ENCODE assay signal across 21 cellular contexts in genomic region chr9:83932851-83933250, GRCh38. TPM values are rescaled to one million over a fixed set of nuclear protein-coding genes. Genes with fewer than 3 reads are reported as not detected.
A peak's percentile ranks its signal among the peaks of the same experiment; 100 is the strongest.
DNase-seq lines count a peak whose midpoint lies in the region; ATAC-seq, FAIRE-seq and TF ChIP-seq lines count a peak whose summit lies in the region.
"Had no signal": no experiment of that assay in that cellular context is flagged by ENCODE, and none has a peak within 500 bp of the region (broad histone marks: within the 10 kb centered on the region; RNA-seq: fewer than 3 reads in every experiment).

No MANE protein-coding gene starts in this region.

- no peaks in the 10 kb centered on the region for H3K79me1 ChIP-seq in H9 (ENCODE audit: insufficient read depth, low read depth, low read length, poor library complexity, severe bottlenecking)

- no peak overlapping the region for H2BK5ac ChIP-seq in H9 (ENCODE audit: insufficient read length, low read length)

- H3K27ac Mint-ChIP-seq in H9 = no peak overlapping the region
- H3K27ac Mint-ChIP-seq: B cell; CD4-positive, alpha-beta memory T cell had no signal

- peaks cover 1% of the 10 kb centered on the region; the same call in 1 of the 2 replicates for H3K27me3 Mint-ChIP-seq in H9 (ENCODE audit: low read depth)

- H3K23ac ChIP-seq in H9 (ENCODE audit: insufficient read length, low read depth, low read length) = no peak overlapping the region

- H3K4me1 Mint-ChIP-seq in H9 = peaks cover 12 to 17% of the 10 kb centered on the region in 2 experiments
- H3K4me1 Mint-ChIP-seq: B cell had no signal

- H3K9ac ChIP-seq in GM12878 (ENCODE audit: control insufficient read depth, insufficient read depth, low read length) (no peak overlapping the region), H9 (ENCODE audit: extremely low read depth, insufficient read length, low read length) (no peak overlapping the region)
- H3K9ac ChIP-seq: BLaER1, GM23248 had no signal

- RAD21 ChIA-PET in GM12878 (lab: Charles Lee; ENCODE audit: unreplicated experiment) = interaction anchor here (0.7 to 1.0 kb wide), 3 partner anchors 12 to 735 kb away, joined by 3 read pairs; partner anchors contain the start of gene KIF27

- no peak overlapping the region for H4K91ac ChIP-seq in H9 (ENCODE audit: insufficient read length, low read depth, low read length)

- no peak overlapping the region for H2BK20ac ChIP-seq in H9 (ENCODE audit: low read depth, low read length, poor library complexity, severe bottlenecking)

- TF ChIP-seq POLR2A in GM12878 (IDR thresholded peaks at IDR 0.05; ENCODE audit: low read depth, low read length) = no peak

- SMC1A ChIA-PET in GM12878 (lab: Charles Lee; ENCODE audit: uncharacterized antibody, unreplicated experiment) = interaction anchor here (0.6 to 2.2 kb wide), 2 partner anchors 328 to 441 kb away, joined by 3 to 10 read pairs; no protein-coding TSS in a partner anchor

- no peak overlapping the region for H2AK5ac ChIP-seq in H9 (ENCODE audit: insufficient read length, low read length)

- H3K36me3 Mint-ChIP-seq in H9 (ENCODE audit: insufficient read depth in 1 of 3, low read depth in 3 of 3) = no peaks in the 10 kb centered on the region

- H3K56ac ChIP-seq in H9 (ENCODE audit: insufficient read length, low read depth, low read length) = no peak overlapping the region

- WGBS in GM12878 (ENCODE audit: insufficient coverage, insufficient replicate concordance, low lambda C conversion rate, missing lambda C conversion rate) = 8% methylated on average over 5 of the region's 5 CpGs
- no CpG with 5 or more reads among the region's 5 CpGs for WGBS in H9 (ENCODE audit: extremely low coverage, insufficient read length, low lambda C conversion rate)

- H3K27me3 ChIP-seq in GM12878 (replicated peaks in 1 of 2; ENCODE audit: control insufficient read depth in 2 of 2, insufficient read depth in 2 of 2, low read length in 1 of 2) (no peaks in the 10 kb centered on the region), osteoblast (ENCODE audit: insufficient read depth, low read length) (peaks cover under 1% of the 10 kb centered on the region), H9 (ENCODE audit: insufficient read depth, low read length) (no peaks in the 10 kb centered on the region)
- H3K27me3 ChIP-seq: BLaER1 had no signal

- no peak overlapping the region for H3K4ac ChIP-seq in H9 (ENCODE audit: low read depth, low read length)

- no peaks in the 10 kb centered on the region for H3K23me2 ChIP-seq in H9 (ENCODE audit: insufficient read length, low read depth, low read length, poor library complexity, severe bottlenecking)

- no peaks in the 10 kb centered on the region for H4K20me1 ChIP-seq in GM12878 (ENCODE audit: control insufficient read depth, insufficient read depth)
- H4K20me1 ChIP-seq in osteoblast (ENCODE audit: insufficient read depth, low read length) = no peaks in the 10 kb centered on the region
- no peaks in the 10 kb centered on the region for H4K20me1 ChIP-seq in H9 (ENCODE audit: control insufficient read depth, insufficient read depth, insufficient read length)
- H4K20me1 ChIP-seq: BLaER1 had no signal

- no peak overlapping the region for H2BK12ac ChIP-seq in H9 (ENCODE audit: insufficient read length, low read depth, low read length)

- no peak overlapping the region for H3K14ac ChIP-seq in H9 (ENCODE audit: insufficient read depth, low read length)

- BruUV-seq in GM12878 (replicated peaks; lab: Mats Ljungman, UMichigan) = no TSS peak

- H3K9me3 ChIP-seq in GM12878 (replicated peaks; ENCODE audit: control insufficient read depth, insufficient read depth, low read length) (no peaks in the 10 kb centered on the region), osteoblast (ENCODE audit: low read depth, low read length) (no peaks in the 10 kb centered on the region), H9 (ENCODE audit: control insufficient read depth, low read depth, low read length) (no peaks in the 10 kb centered on the region)
- H3K9me3 ChIP-seq: BLaER1 had no signal

- no peak for TF ChIP-seq CTCF in C4-2B (conservative IDR thresholded peaks at IDR 0.05)
- TF ChIP-seq CTCF in GM12878 (IDR thresholded peaks at IDR 0.05 in 2 of 3, conservative IDR thresholded peaks at IDR 0.05 in 1 of 3; ENCODE audit: control insufficient read depth in 2 of 3, extremely low read depth in 1 of 3, insufficient read depth in 1 of 3, low read depth in 3 of 3, low read length in 3 of 3) = no peak
- no peak for TF ChIP-seq CTCF in osteoblast (IDR thresholded peaks at IDR 0.05; ENCODE audit: extremely low read depth, low read depth, low read length)
- no peak for TF ChIP-seq CTCF in H9 (conservative IDR thresholded peaks at IDR 0.05)

- no peak for TF ChIP-seq EP300 in GM12878 (IDR thresholded peaks at IDR 0.05; ENCODE audit: borderline replicate concordance in 1 of 2, control insufficient read depth in 1 of 2, low read depth in 2 of 2, low read length in 2 of 2)

- POLR2A ChIA-PET in GM12878 (lab: Charles Lee) = interaction anchor here (0.5 to 0.7 kb wide), 2 partner anchors 290 to 371 kb away, joined by 3 to 5 read pairs; no protein-coding TSS in a partner anchor

- no peak overlapping the region for H4K8ac ChIP-seq in H9 (replicated peaks; ENCODE audit: insufficient read length, low read depth, low read length)

- intact Hi-C loops in GM12878 (cut with micrococcal nuclease; ENCODE audit: unreplicated experiment) (no loop called here), Right ventricle myocardium inferior (cut with DNase I) (no loop called here)

- H2BK120ac ChIP-seq in H9 (ENCODE audit: low read depth, low read length, poor library complexity, severe bottlenecking) = no peak overlapping the region

- CTCF ChIA-PET in GM12878 (lab: Yijun Ruan, JAX) = interaction anchor here (0.6 to 1.3 kb wide), 5 partner anchors 17 to 655 kb away, joined by 3 to 5 read pairs (median 3); no protein-coding TSS in a partner anchor

- H3K4me1 ChIP-seq in GM12878 (ENCODE audit: control insufficient read depth, insufficient read depth, low read length) (no peaks in the 10 kb centered on the region), osteoblast (ENCODE audit: insufficient read depth, low read length) (peaks cover 29% of the 10 kb centered on the region), H9 (ENCODE audit: insufficient read depth, low read length) (no peaks in the 10 kb centered on the region)
- H3K4me1 ChIP-seq: BLaER1 had no signal

- H3K36me3 ChIP-seq in GM12878 (ENCODE audit: control insufficient read depth in 2 of 2, insufficient read depth in 2 of 2, low read length in 1 of 2) = peaks cover 0 to 3% of the 10 kb centered on the region in 2 experiments; a peak in 1 of 4 replicates
- no peaks in the 10 kb centered on the region for H3K36me3 ChIP-seq in osteoblast (ENCODE audit: insufficient read depth, low read length)
- H3K36me3 ChIP-seq: BLaER1 had no signal

- no peaks in the 10 kb centered on the region for H3K9me3 Mint-ChIP-seq in H9
- H3K9me3 Mint-ChIP-seq: CD4-positive, alpha-beta memory T cell had no signal

- ATAC-seq in GM18868 (IDR thresholded peaks at IDR 0.05; ENCODE audit: unreplicated experiment) (peak; percentile 49), GM12878 (peak; percentile 43; the same call in 2 of the 3 replicates), Right ventricle myocardium inferior (no peak)
- ATAC-seq: HCT116 had no signal

- in situ Hi-C loops in GM12878 (cut with MboI) = no loop called here

- no peak for DNase-seq in GM12878 (ENCODE audit: low read depth, low spot score)
- DNase-seq in osteoblast (ENCODE audit: insufficient read length, low spot score, missing footprints) = no peak
- DNase-seq in H9 = no peak
- no peak for DNase-seq in Right ventricle myocardium inferior (ENCODE audit: missing footprints)
- DNase-seq: Calu3; CD4-positive, alpha-beta memory T cell; COR-L47; DMS53; DMS79 treated with DMSO at 0.1 percent for 48 hours; GF-D8; GM23248; H7 had no signal

- H3K79me2 ChIP-seq in GM12878 (ENCODE audit: control insufficient read depth, insufficient read depth, low read length) (no peaks in the 10 kb centered on the region), osteoblast (ENCODE audit: insufficient read depth, low read length) (no peaks in the 10 kb centered on the region), H9 (ENCODE audit: insufficient read depth, low read length) (no peaks in the 10 kb centered on the region)

- TF ChIP-seq RAD21 in GM12878 (IDR thresholded peaks at IDR 0.05; ENCODE audit: insufficient read depth, low read depth, low read length) = no peak

- peak overlapping the region; percentile 15 for H3K27ac ChIP-seq in C4-2B
- H3K27ac ChIP-seq in GM12878 (ENCODE audit: control insufficient read depth, insufficient read depth) = no peak overlapping the region
- H3K27ac ChIP-seq in osteoblast (ENCODE audit: low read depth, low read length) = no peak overlapping the region
- H3K27ac ChIP-seq in H9 (ENCODE audit: insufficient read length, low read depth, low read length) = no peak overlapping the region
- H3K27ac ChIP-seq: 22Rv1, BLaER1, GM23248 had no signal

- no peak overlapping the region for H2BK15ac ChIP-seq in H9 (ENCODE audit: low read depth, low read length)

- H4K5ac ChIP-seq in H9 (ENCODE audit: insufficient read length, low read depth, low read length) = no peak overlapping the region

- no peak overlapping the region for H3K4me3 Mint-ChIP-seq in H9
- H3K4me3 Mint-ChIP-seq: B cell; CD4-positive, alpha-beta memory T cell had no signal

- no peak overlapping the region for H3T11ph ChIP-seq in H9 (ENCODE audit: low read length)

- no peak overlapping the region for H3K18ac ChIP-seq in H9 (ENCODE audit: insufficient read length, low read depth, low read length)

- H3K4me2 ChIP-seq in GM12878 (ENCODE audit: control insufficient read depth, insufficient read depth) (no peak overlapping the region), osteoblast (ENCODE audit: insufficient read depth, low read length) (no peak overlapping the region), H9 (ENCODE audit: insufficient read depth, insufficient read length, low read length) (no peak overlapping the region)
- H3K4me2 ChIP-seq: BLaER1 had no signal

- H2AFZ ChIP-seq in GM12878 (ENCODE audit: control insufficient read depth, low read depth, low read length) = no peak overlapping the region
- no peak overlapping the region for H2AFZ ChIP-seq in osteoblast (ENCODE audit: low read length)
- H2AFZ ChIP-seq in H9 (ENCODE audit: low read length) = no peak overlapping the region
- H2AFZ ChIP-seq: GM23248 had no signal

- peak; percentile 41 for FAIRE-seq in GM12878 (lab: Jason Lieb, UNC)
- FAIRE-seq: A204.1, GM18507, H1 had no signal

- H3K4me3 ChIP-seq in GM12878 (no peak overlapping the region), osteoblast (ENCODE audit: insufficient read depth, low read length) (no peak overlapping the region)
- H3K4me3 ChIP-seq: BLaER1, GM23248 had no signal

RNA-seq across cellular contexts. Expression of gene KIF27, which starts 11.6 kb away (rescaled TPM):
- 15.8 and 16.4 TPM in 2 replicates for total RNA-seq in GM12878 (2013; cell fraction: nucleolus; rRNA removed)
- total RNA-seq in GM12878 (2014; rRNA removed) (0.96 and 1.3 TPM in 2 replicates), GM12878 (2014; rRNA removed; fragmentation: Illumina TruSeq; extraction: Trizol) (2.8 and 3.3 TPM in 2 replicates), GM12878 (2021) (1.4 and 2.2 TPM in 2 replicates), osteoblast (6.2 TPM in 2 replicates), H9 (2021) (2.9 TPM in 2 replicates), Right ventricle myocardium inferior (3.4 TPM)
- 0.93 TPM for polyA plus RNA-seq in GM12878 (2011; ENCODE audit: low read depth)
- polyA plus RNA-seq in GM12878 (2011; rRNA removed) (1.1 and 2.8 TPM in 2 replicates), GM12878 (2014; fragmentation: Illumina TruSeq; extraction: Trizol) (1.6 and 2.0 TPM in 2 replicates), GM12878 (2014; fragmentation: Nextera tagmentation; extraction: Ambion mirVana) (under 1 TPM; 0.64 to 0.92 TPM), GM12878 (2014; rRNA removed) (0.72 and 0.96 TPM in 2 replicates), GM12878 (2016; fragmentation: Nextera tagmentation; extraction: Ambion mirVana) (1 to 10 TPM; 1.6 to 1.7 TPM)
- 0.39 and 0.50 TPM in 2 replicates for polyA plus RNA-seq in GM12878 (2011; cell fraction: cytosol; rRNA removed)
- 1.6 and 2.1 TPM in 2 replicates for polyA plus RNA-seq in GM12878 (2011; cell fraction: nucleus; rRNA removed)
- polyA plus RNA-seq in GM12878 (2012) = 0.68 and 1.3 TPM in 2 replicates
- 1.8 and 2.6 TPM in 2 replicates for polyA minus RNA-seq in GM12878 (2011; rRNA and poly(A)+ RNA removed)
- 0.73 and 0.80 TPM in 2 replicates for polyA minus RNA-seq in GM12878 (2011; cell fraction: cytosol; rRNA and poly(A)+ RNA removed)
- polyA minus RNA-seq in GM12878 (2011; cell fraction: nucleus; rRNA and poly(A)+ RNA removed) = 1.6 and 3.0 TPM in 2 replicates

RNA-seq across cellular contexts. Expression of gene HNRNPK, which starts 47.2 kb away (rescaled TPM):
- total RNA-seq in GM12878 (2013; cell fraction: nucleolus; rRNA removed) = 352 and 386 TPM in 2 replicates
- total RNA-seq in GM12878 (2014; rRNA removed) (664 and 711 TPM in 2 replicates), GM12878 (2014; rRNA removed; fragmentation: Illumina TruSeq; extraction: Trizol) (640 and 686 TPM in 2 replicates), GM12878 (2021) (605 and 619 TPM in 2 replicates), osteoblast (503 and 514 TPM in 2 replicates), H9 (2021) (790 and 802 TPM in 2 replicates), Right ventricle myocardium inferior (277 TPM)
- 245 TPM for polyA plus RNA-seq in GM12878 (2011; ENCODE audit: low read depth)
- polyA plus RNA-seq in GM12878 (2011; rRNA removed) (695 and 757 TPM in 2 replicates), GM12878 (2014; fragmentation: Illumina TruSeq; extraction: Trizol) (970 and 993 TPM in 2 replicates), GM12878 (2014; fragmentation: Nextera tagmentation; extraction: Ambion mirVana) (100 to 1,000 TPM; 235 to 307 TPM), GM12878 (2014; rRNA removed) (793 and 882 TPM in 2 replicates), GM12878 (2016; fragmentation: Nextera tagmentation; extraction: Ambion mirVana) (100 to 1,000 TPM; 558 to 640 TPM)
- polyA plus RNA-seq in GM12878 (2011; cell fraction: cytosol; rRNA removed) = 501 and 525 TPM in 2 replicates
- polyA plus RNA-seq in GM12878 (2011; cell fraction: nucleus; rRNA removed) = 615 and 749 TPM in 2 replicates
- polyA plus RNA-seq in GM12878 (2012) = 411 and 414 TPM in 2 replicates
- 551 and 631 TPM in 2 replicates for polyA minus RNA-seq in GM12878 (2011; rRNA and poly(A)+ RNA removed)
- 264 and 321 TPM in 2 replicates for polyA minus RNA-seq in GM12878 (2011; cell fraction: cytosol; rRNA and poly(A)+ RNA removed)
- polyA minus RNA-seq in GM12878 (2011; cell fraction: nucleus; rRNA and poly(A)+ RNA removed) = 507 and 785 TPM in 2 replicates

RNA-seq across cellular contexts. Expression of gene RMI1, which starts 47.8 kb away (rescaled TPM):
- 10.0 and 11.8 TPM in 2 replicates for total RNA-seq in GM12878 (2013; cell fraction: nucleolus; rRNA removed)
- 5.8 and 7.0 TPM in 2 replicates for total RNA-seq in GM12878 (2014; rRNA removed)
- 22.5 and 22.9 TPM in 2 replicates for total RNA-seq in GM12878 (2014; rRNA removed; fragmentation: Illumina TruSeq; extraction: Trizol)
- 18.0 and 19.4 TPM in 2 replicates for total RNA-seq in GM12878 (2021)
- polyA plus RNA-seq in GM12878 (2011; ENCODE audit: low read depth) = 2.4 TPM
- polyA plus RNA-seq in GM12878 (2011; rRNA removed) = 3.6 and 4.9 TPM in 2 replicates
- polyA plus RNA-seq in GM12878 (2011; cell fraction: cytosol; rRNA removed) = 1.7 and 2.8 TPM in 2 replicates
- 2.1 and 3.6 TPM in 2 replicates for polyA plus RNA-seq in GM12878 (2011; cell fraction: nucleus; rRNA removed)
- polyA plus RNA-seq in GM12878 (2012) = 5.1 and 8.7 TPM in 2 replicates
- polyA plus RNA-seq in GM12878 (2014; fragmentation: Illumina TruSeq; extraction: Trizol) = 27.4 and 32.6 TPM in 2 replicates
- polyA plus RNA-seq in GM12878 (2014; fragmentation: Nextera tagmentation; extraction: Ambion mirVana) = 10 to 100 TPM; 12.0 to 12.8 TPM
- 7.8 and 8.5 TPM in 2 replicates for polyA plus RNA-seq in GM12878 (2014; rRNA removed)
- 10 to 100 TPM; 28.4 to 34.1 TPM for polyA plus RNA-seq in GM12878 (2016; fragmentation: Nextera tagmentation; extraction: Ambion mirVana)
- 4.3 and 8.5 TPM in 2 replicates for polyA minus RNA-seq in GM12878 (2011; rRNA and poly(A)+ RNA removed)
- polyA minus RNA-seq in GM12878 (2011; cell fraction: cytosol; rRNA and poly(A)+ RNA removed) = 5.8 and 6.0 TPM in 2 replicates
- polyA minus RNA-seq in GM12878 (2011; cell fraction: nucleus; rRNA and poly(A)+ RNA removed) = 1.3 and 2.2 TPM in 2 replicates
- 6.2 and 8.0 TPM in 2 replicates for total RNA-seq in osteoblast
- 21.8 and 22.4 TPM in 2 replicates for total RNA-seq in H9 (2021)
- 7.3 TPM for total RNA-seq in Right ventricle myocardium inferior
